In the genomic region with DNA sequence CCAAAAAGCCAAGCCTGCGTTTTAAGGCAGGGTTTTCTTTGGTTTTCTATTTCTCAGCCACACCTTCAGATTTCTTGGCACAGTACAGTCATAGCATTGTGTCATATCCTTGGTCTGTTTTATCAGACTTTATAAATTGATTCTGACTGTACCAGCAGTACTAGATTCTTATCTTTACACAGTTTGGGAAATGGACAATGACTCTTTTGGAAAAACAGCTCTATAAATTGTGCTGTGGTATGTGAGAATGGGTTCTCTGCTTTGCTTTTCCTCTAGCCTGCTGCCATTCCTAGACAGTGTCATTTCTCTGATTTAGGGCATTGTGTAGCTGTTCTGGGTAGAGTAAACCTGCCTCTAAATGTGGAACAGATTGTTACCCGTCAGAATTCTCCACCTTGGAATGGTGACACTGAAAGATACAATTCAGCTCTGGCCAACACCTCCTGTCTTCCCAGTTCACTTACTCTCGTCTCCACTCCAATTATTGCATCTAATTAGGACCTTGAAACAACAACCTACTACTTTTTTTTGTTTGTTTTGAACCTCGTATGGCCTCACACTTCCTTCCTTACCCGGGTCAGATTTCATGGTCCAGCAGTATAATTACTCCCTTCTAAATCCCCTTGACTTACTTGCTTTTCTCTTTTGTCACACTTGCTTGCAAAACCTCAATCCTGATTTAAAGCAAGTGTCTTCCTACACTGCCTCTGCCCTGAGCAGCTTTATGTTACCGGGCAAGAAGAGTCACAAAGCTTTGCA, we compare ENCODE assay signal across 8 cellular contexts.
DNase-seq lines count a peak whose midpoint lies in the region; ATAC-seq and TF ChIP-seq lines count a peak whose summit lies in the region.

No MANE protein-coding gene starts in this region.

- H3K27me3 ChIP-seq in heart right ventricle (no peaks in the 10 kb centered on the region), stomach (no peaks in the 10 kb centered on the region)

- no peaks in the 10 kb centered on the region for H3K36me3 Mint-ChIP-seq in activated naive CD8-positive, alpha-beta T cell treated with anti-CD3 and anti-CD28 coated beads, Interleukin-2, amount 50 U/mL, for 24 hours (ENCODE audit: low read depth)

- H3K4me1 Mint-ChIP-seq in activated naive CD8-positive, alpha-beta T cell treated with anti-CD3 and anti-CD28 coated beads, Interleukin-2, amount 50 U/mL, for 24 hours: peaks cover 5% of the 10 kb centered on the region
- no peaks in the 10 kb centered on the region for H3K4me1 Mint-ChIP-seq in stimulated activated naive CD8-positive, alpha-beta T cell treated with anti-CD3 and anti-CD28 coated beads, Interleukin-15, amount 100 ng/mL, for 72 hours

- peak; percentile 71 to 94 (median 89) for ATAC-seq in heart right ventricle
- no peak for ATAC-seq in GM18873 (IDR thresholded peaks at IDR 0.05; ENCODE audit: low FRiP score, unreplicated experiment)
- ATAC-seq in activated naive CD8-positive, alpha-beta T cell treated with anti-CD3 and anti-CD28 coated beads, Interleukin-2, amount 50 U/mL, for 24 hours: no peak
- no peak for ATAC-seq in stimulated activated naive CD8-positive, alpha-beta T cell treated with anti-CD3 and anti-CD28 coated beads, Interleukin-15, amount 100 ng/mL, for 72 hours

- H3K4me3 Mint-ChIP-seq in activated naive CD8-positive, alpha-beta T cell treated with anti-CD3 and anti-CD28 coated beads, Interleukin-2, amount 50 U/mL, for 24 hours: no peak overlapping the region
- H3K4me3 Mint-ChIP-seq in stimulated activated naive CD8-positive, alpha-beta T cell treated with anti-CD3 and anti-CD28 coated beads, Interleukin-15, amount 100 ng/mL, for 72 hours: no peak overlapping the region

- no peak for TF ChIP-seq EP300 in stomach (IDR thresholded peaks at IDR 0.05)

- H3K4me1 ChIP-seq in heart right ventricle: peaks cover 7 to 81% (median 48%) of the 10 kb centered on the region in 9 donors
- peaks cover 29 to 69% (median 50%) of the 10 kb centered on the region in 4 donors for H3K4me1 ChIP-seq in stomach

- 18% methylated on average over 6 of the region's 6 CpGs for WGBS in heart right ventricle, 2 donors
- 19 to 27% (median 23%) methylated on average over 6 of the region's 6 CpGs for WGBS in stomach, 5 donors

- H3K27me3 Mint-ChIP-seq in activated naive CD8-positive, alpha-beta T cell treated with anti-CD3 and anti-CD28 coated beads, Interleukin-2, amount 50 U/mL, for 24 hours: no peaks in the 10 kb centered on the region
- no peaks in the 10 kb centered on the region for H3K27me3 Mint-ChIP-seq in stimulated activated naive CD8-positive, alpha-beta T cell treated with anti-CD3 and anti-CD28 coated beads, Interleukin-15, amount 100 ng/mL, for 72 hours

- TF ChIP-seq CTCF in HFF-Myc (IDR thresholded peaks at IDR 0.05; ENCODE audit: low read depth, low read length, missing control alignments) (no peak), heart right ventricle (IDR thresholded peaks at IDR 0.05) (no peak), stomach (IDR thresholded peaks at IDR 0.05) (no peak)

- DNase-seq in HFF-Myc (ENCODE audit: extremely low read depth, low read depth) (peak; percentile 9), SW480 (ENCODE audit: low spot score) (peak; percentile 31), heart right ventricle (peak in 1 of 2 donors; percentile 17), stomach (no peak), superior temporal gyrus (ENCODE audit: extremely low spot score) (no peak)
- DNase-seq in activated naive CD8-positive, alpha-beta T cell treated with anti-CD3 and anti-CD28 coated beads, Interleukin-2, amount 50 U/mL, for 24 hours: no peak
- DNase-seq in stimulated activated naive CD8-positive, alpha-beta T cell treated with anti-CD3 and anti-CD28 coated beads, Interleukin-15, amount 100 ng/mL, for 72 hours: no peak

- H3K27ac ChIP-seq in heart right ventricle (peak overlapping the region; percentile 48 to 88 (median 70)), stomach (peak overlapping the region; percentile 58 to 70 (median 70))

- no peaks in the 10 kb centered on the region for H3K36me3 ChIP-seq in heart right ventricle
- no peaks in the 10 kb centered on the region for H3K36me3 ChIP-seq in stomach

- H3K27ac Mint-ChIP-seq in activated naive CD8-positive, alpha-beta T cell treated with anti-CD3 and anti-CD28 coated beads, Interleukin-2, amount 50 U/mL, for 24 hours: no peak overlapping the region
- H3K27ac Mint-ChIP-seq in stimulated activated naive CD8-positive, alpha-beta T cell treated with anti-CD3 and anti-CD28 coated beads, Interleukin-15, amount 100 ng/mL, for 72 hours: no peak overlapping the region

- no peaks in the 10 kb centered on the region for H3K9me3 Mint-ChIP-seq in activated naive CD8-positive, alpha-beta T cell treated with anti-CD3 and anti-CD28 coated beads, Interleukin-2, amount 50 U/mL, for 24 hours
- no peaks in the 10 kb centered on the region for H3K9me3 Mint-ChIP-seq in stimulated activated naive CD8-positive, alpha-beta T cell treated with anti-CD3 and anti-CD28 coated beads, Interleukin-15, amount 100 ng/mL, for 72 hours

- intact Hi-C loops in heart right ventricle (cut with DNase I): no loop called here
- intact Hi-C loops in stomach (cut with DNase I; ENCODE audit: low total_unique reads): no loop called here

- H3K4me3 ChIP-seq in HFF-Myc (replicated peaks; ENCODE audit: low read depth, low read length) (no peak overlapping the region), heart right ventricle (peak overlapping the region in 1 of 10 donors; percentile 8), stomach (no peak overlapping the region)

- TF ChIP-seq POLR2A in stomach (IDR thresholded peaks at IDR 0.05): no peak

- no peaks in the 10 kb centered on the region for H3K9me3 ChIP-seq in heart right ventricle
- H3K9me3 ChIP-seq in stomach: no peaks in the 10 kb centered on the region

Comparison
In these comparisons a context has a peak if more than half of its experiments do, and no peak if none do; other contexts are left out.
1. DNase-seq: peak in HFF-Myc (single experiment) and SW480 (single experiment); none in stomach (single experiment), superior temporal gyrus (single experiment), activated naive CD8-positive, alpha-beta T cell treated with anti-CD3 and anti-CD28 coated beads, Interleukin-2, amount 50 U/mL, for 24 hours (single experiment) and stimulated activated naive CD8-positive, alpha-beta T cell treated with anti-CD3 and anti-CD28 coated beads, Interleukin-15, amount 100 ng/mL, for 72 hours (0 of 2).
2. ATAC-seq: peak in heart right ventricle (8 of 8); none in GM18873 (single experiment), activated naive CD8-positive, alpha-beta T cell treated with anti-CD3 and anti-CD28 coated beads, Interleukin-2, amount 50 U/mL, for 24 hours (single experiment) and stimulated activated naive CD8-positive, alpha-beta T cell treated with anti-CD3 and anti-CD28 coated beads, Interleukin-15, amount 100 ng/mL, for 72 hours (single experiment).